In genomic region chr15:66592505-66593218, GRCh38 we compare ENCODE assay signal across 27 cellular contexts. TPM values are rescaled to one million over a fixed set of nuclear protein-coding genes. Genes with fewer than 3 reads are reported as not detected.
A peak's percentile ranks its signal among the peaks of the same experiment; 100 is the strongest.
DNase-seq lines count a peak whose midpoint lies in the region; ATAC-seq and TF ChIP-seq lines count a peak whose summit lies in the region.
"Had no signal": no experiment of that assay in that cellular context is flagged by ENCODE, and none has a peak within 500 bp of the region (broad histone marks: within the 10 kb centered on the region; RNA-seq: fewer than 3 reads in every experiment).

No MANE protein-coding gene starts in this region.

- H3K36me3 ChIP-seq in transverse colon = no peaks in the 10 kb centered on the region
- H3K36me3 ChIP-seq: ascending aorta, heart right ventricle, neural progenitor cell, upper lobe of right lung had no signal

- no peaks in the 10 kb centered on the region for H3K36me3 Mint-ChIP-seq in immature natural killer cell
- H3K36me3 Mint-ChIP-seq: activated naive CD4-positive, alpha-beta T cell treated with anti-CD3 and anti-CD28 coated beads, Interleukin-2, amount 50 U/mL, for 72 hours; CD4-positive, alpha-beta memory T cell; neural progenitor cell had no signal

- no peak for TF ChIP-seq POLR2A in transverse colon (IDR thresholded peaks at IDR 0.05)

- no peaks in the 10 kb centered on the region for H3K4me1 ChIP-seq in transverse colon
- H3K4me1 ChIP-seq: ascending aorta, foreskin keratinocyte, neural progenitor cell, upper lobe of right lung had no signal

- no peaks in the 10 kb centered on the region for H3K9me3 Mint-ChIP-seq in immature natural killer cell
- H3K9me3 Mint-ChIP-seq: activated naive CD4-positive, alpha-beta T cell treated with anti-CD3 and anti-CD28 coated beads, Interleukin-2, amount 50 U/mL, for 72 hours; activated T-helper 2 cell treated with anti-CD3 and anti-CD28 coated beads, Interferon-gamma antibody, Interleukin-2, Interleukin-4, amounts not matched to agents 10 μg/mL and 5 μg/mL and 100 μg/mL, durations not matched to agents 14 hours and 24 hours and 36 hours; CD4-positive, alpha-beta memory T cell; neural progenitor cell; T-helper 1 cell treated with Interleukin-12 subunit alpha and Interleukin-12 subunit beta and Interleukin-4 antibody, amounts not matched to agents 30 μg/mL and 1 μg/mL, for 36 hours had no signal

- no peak overlapping the region for H3K4me3 Mint-ChIP-seq in immature natural killer cell
- H3K4me3 Mint-ChIP-seq: CD4-positive, alpha-beta memory T cell; neural progenitor cell; T-helper 1 cell treated with Interleukin-12 subunit alpha and Interleukin-12 subunit beta and Interleukin-4 antibody, amounts not matched to agents 30 μg/mL and 1 μg/mL, for 36 hours had no signal

- TF ChIP-seq CTCF in choroid plexus epithelial cell (conservative IDR thresholded peaks at IDR 0.05; ENCODE audit: low read depth, low read length) (no peak), transverse colon (IDR thresholded peaks at IDR 0.05) (no peak)

- H3K27ac Mint-ChIP-seq in immature natural killer cell = no peak overlapping the region
- H3K27ac Mint-ChIP-seq: activated naive CD4-positive, alpha-beta T cell treated with anti-CD3 and anti-CD28 coated beads, Interleukin-2, amount 50 U/mL, for 72 hours; activated T-helper 2 cell treated with anti-CD3 and anti-CD28 coated beads, Interferon-gamma antibody, Interleukin-2, Interleukin-4, amounts not matched to agents 10 μg/mL and 5 μg/mL and 100 μg/mL, durations not matched to agents 14 hours and 24 hours and 36 hours; CD4-positive, alpha-beta memory T cell; neural progenitor cell; T-helper 1 cell treated with Interleukin-12 subunit alpha and Interleukin-12 subunit beta and Interleukin-4 antibody, amounts not matched to agents 30 μg/mL and 1 μg/mL, for 36 hours had no signal

- H3K4me3 ChIP-seq in choroid plexus epithelial cell (ENCODE audit: low read depth, low read length) (no peak overlapping the region), transverse colon (no peak overlapping the region)
- H3K4me3 ChIP-seq: ascending aorta, heart right ventricle, neural progenitor cell, upper lobe of right lung had no signal

- peaks cover 2 to 4% (median 3%) of the 10 kb centered on the region in 3 donors for H3K27me3 Mint-ChIP-seq in immature natural killer cell (ENCODE audit: low read depth in 3 of 3)

- no peak for TF ChIP-seq EP300 in transverse colon (IDR thresholded peaks at IDR 0.05; ENCODE audit: low read depth)

- no peaks in the 10 kb centered on the region for H3K4me1 Mint-ChIP-seq in immature natural killer cell
- H3K4me1 Mint-ChIP-seq: CD4-positive, alpha-beta memory T cell had no signal

- no peaks in the 10 kb centered on the region for H3K9me3 ChIP-seq in transverse colon
- H3K9me3 ChIP-seq: ascending aorta, heart right ventricle, upper lobe of right lung had no signal

- intact Hi-C loops in left cardiac atrium (cut with DNase I) (no loop called here), cardiac septum (cut with DNase I) (no loop called here), transverse colon (cut with DNase I; ENCODE audit: low total_unique reads) (no loop called here)

- peaks cover 4% of the 10 kb centered on the region for H3K27me3 ChIP-seq in transverse colon
- H3K27me3 ChIP-seq: ascending aorta, heart right ventricle, neural progenitor cell, upper lobe of right lung had no signal

- DNase-seq in left cardiac atrium = peak; percentile 38
- no peak for DNase-seq in cardiac septum (ENCODE audit: low spot score)
- peak; percentile 5 for DNase-seq in choroid plexus epithelial cell (ENCODE audit: low read depth)
- peak; percentile 13 for DNase-seq in left kidney (ENCODE audit: low read depth, low spot score)
- DNase-seq in transverse colon = peak; percentile 14
- no peak for DNase-seq in immature natural killer cell
- no peak for DNase-seq in Kasumi-1 (lab: John Stamatoyannopoulos, UW)
- DNase-seq: 8988T; activated CD4-positive, alpha-beta T cell treated with anti-CD3 and anti-CD28 coated beads, Interleukin-2, amount 50 U/mL, for 1 hour; CD4-positive, alpha-beta memory T cell; effector CD4-positive, alpha-beta T cell; foreskin keratinocyte; heart right ventricle; NCI-H2171; NCI-H526; stimulated activated CD8-positive, alpha-beta memory T cell treated with anti-CD3 and anti-CD28 coated beads, Interleukin-4, amount 100 ng/mL, for 48 hours; upper lobe of right lung had no signal

- H3K27ac ChIP-seq in transverse colon = no peak overlapping the region
- H3K27ac ChIP-seq: ascending aorta, foreskin keratinocyte, heart right ventricle, KMS-11, neural progenitor cell, upper lobe of right lung had no signal

- in situ Hi-C loops in transverse colon (cut with MboI; ENCODE audit: low pct_ligation_motif_present in 1 of 4, low pct_unique_long_range_greater_than_20kb in 1 of 4, low sequenced_read_pairs in 3 of 4) = loop anchor here in 1 of 4 donors (10.0 kb wide), 1 partner anchor 262 kb away; no protein-coding TSS in a partner anchor

- ATAC-seq in left cardiac atrium (peak in 1 of 2 donors; percentile 49), HG02798 (IDR thresholded peaks at IDR 0.05; ENCODE audit: poor library complexity, unreplicated experiment) (no peak)
- ATAC-seq: activated naive CD4-positive, alpha-beta T cell treated with anti-CD3 and anti-CD28 coated beads, Interleukin-2, amount 50 U/mL, for 72 hours; foreskin keratinocyte; heart right ventricle; upper lobe of right lung had no signal

- WGBS in transverse colon (ENCODE audit: low coverage in 1 of 2), 2 donors = 82 to 93% methylated on average over 7 to 12 of the region's 12 CpGs

RNA-seq across cellular contexts. Expression of gene LCTL, which starts 26.9 kb away (rescaled TPM):
- total RNA-seq in left cardiac atrium = not detected
- not detected for total RNA-seq in cardiac septum
- not detected for total RNA-seq in transverse colon
- under 1 TPM in 1 of 3 donors, not detected in 2; 0.12 TPM for polyA plus RNA-seq in immature natural killer cell
- total RNA-seq: activated naive CD4-positive, alpha-beta T cell treated with anti-CD3 and anti-CD28 coated beads, Interleukin-2, amount 50 U/mL, for 72 hours; activated T-helper 2 cell treated with anti-CD3 and anti-CD28 coated beads, Interferon-gamma antibody, Interleukin-2, Interleukin-4, amounts not matched to agents 10 μg/mL and 5 μg/mL and 100 μg/mL, durations not matched to agents 14 hours and 24 hours and 36 hours; ascending aorta; CD4-positive, alpha-beta memory T cell; HT-29; lower leg skin; posterior vena cava; upper lobe of right lung had no signal
- polyA plus RNA-seq: CD4-positive, alpha-beta memory T cell; heart right ventricle had no signal

Comparison
In these comparisons a context has a peak if more than half of its experiments do, and no peak if none do; other contexts are left out.
1. DNase-seq: peak in left cardiac atrium (single experiment), choroid plexus epithelial cell (single experiment), left kidney (single experiment) and transverse colon (single experiment); none in cardiac septum (single experiment), immature natural killer cell (0 of 3) and Kasumi-1 (0 of 2).